Comparison of ENCODE assay signal across 19 cellular contexts in the genomic region with DNA sequence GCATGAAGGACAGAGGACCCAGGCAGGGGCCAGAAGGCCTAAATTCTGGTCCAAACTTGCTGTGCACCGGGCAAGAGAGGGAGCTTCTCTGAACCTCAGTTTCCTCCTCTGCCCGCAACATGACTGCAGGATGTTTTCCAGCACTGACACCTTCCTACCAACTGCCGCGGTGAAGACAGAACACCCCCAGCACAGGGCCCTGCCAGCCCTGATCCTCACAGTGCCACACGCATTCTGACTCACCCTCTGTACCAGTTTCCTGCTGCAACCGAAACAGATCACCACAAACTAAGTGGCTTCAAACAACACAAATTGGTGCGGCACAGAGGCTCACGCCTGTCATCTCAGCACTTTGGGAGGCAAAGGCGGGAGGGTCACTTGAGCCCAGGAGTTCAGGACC. TPM values are rescaled to one million over a fixed set of nuclear protein-coding genes. Genes with fewer than 3 reads are reported as not detected.
A peak's percentile ranks its signal among the peaks of the same experiment; 100 is the strongest.
DNase-seq lines count a peak whose midpoint lies in the region; ATAC-seq, FAIRE-seq and TF ChIP-seq lines count a peak whose summit lies in the region.
"Had no signal": no experiment of that assay in that cellular context is flagged by ENCODE, and none has a peak within 500 bp of the region (broad histone marks: within the 10 kb centered on the region; RNA-seq: fewer than 3 reads in every experiment).

No MANE protein-coding gene starts in this region.

- no peaks in the 10 kb centered on the region for H4K20me1 ChIP-seq in K562 (replicated peaks; ENCODE audit: control insufficient read depth, insufficient read depth, low read length)

- POLR2A ChIA-PET in K562 (lab: Yijun Ruan, JAX): interaction anchor here (0.6 to 0.9 kb wide), 2 partner anchors 20 to 284 kb away, joined by 3 read pairs; no protein-coding TSS in a partner anchor

- H3K36me3 Mint-ChIP-seq in activated naive CD4-positive, alpha-beta T cell treated with anti-CD3 and anti-CD28 coated beads, Interleukin-2, amount 10 ng/mL, durations not matched to agents 7 days and 5 days: peaks cover 37% of the 10 kb centered on the region
- peaks cover 74 to 90% of the 10 kb centered on the region in 2 donors for H3K36me3 Mint-ChIP-seq in stimulated activated naive B cell treated with anti-CD40 and anti-IgM and Interleukin-4, amounts not matched to agents 10 μg/mL and 1 μg/mL and 100 μg/mL, for 72 hours
- peaks cover 48% of the 10 kb centered on the region for H3K36me3 Mint-ChIP-seq in osteocyte (ENCODE audit: unreplicated experiment)

- H3K4me3 ChIP-seq in K562: no peak overlapping the region
- H3K4me3 ChIP-seq: psoas muscle, spleen, thoracic aorta had no signal

- H3K27ac ChIP-seq in K562 (ENCODE audit: extremely low read depth, low read depth, low read length): no peak overlapping the region
- H3K27ac ChIP-seq: HL-60, psoas muscle, spleen, thoracic aorta had no signal

- peaks cover 76% of the 10 kb centered on the region; the same call in 2 of the 3 replicates for H3K36me3 ChIP-seq in K562 (ENCODE audit: control insufficient read depth, insufficient read depth, low read length)

- TF ChIP-seq CTCF in K562 (IDR thresholded peaks at IDR 0.05 in 2 of 3, conservative IDR thresholded peaks at IDR 0.05 in 1 of 3; ENCODE audit: insufficient read depth in 2 of 3, low read depth in 1 of 3, low read length in 3 of 3) (no peak), osteocyte (IDR thresholded peaks at IDR 0.05) (no peak)

- TF ChIP-seq POLR2A in K562 (conservative IDR thresholded peaks at IDR 0.05): no peak

- ATAC-seq in K562: no peak
- ATAC-seq in stimulated activated naive B cell treated with anti-CD40 and anti-IgM and Interleukin-4, amounts not matched to agents 10 μg/mL and 1 μg/mL and 100 μg/mL, for 72 hours (replicated peaks): no peak
- ATAC-seq: left lobe of liver had no signal

- no TSS peak for BruUV-seq in K562 (replicated peaks; lab: Mats Ljungman, UMichigan)

- peaks cover 11% of the 10 kb centered on the region for H3K4me1 Mint-ChIP-seq in activated naive CD4-positive, alpha-beta T cell treated with anti-CD3 and anti-CD28 coated beads, Interleukin-2, amount 10 ng/mL, durations not matched to agents 7 days and 5 days
- peaks cover 27% of the 10 kb centered on the region in 2 donors for H3K4me1 Mint-ChIP-seq in stimulated activated naive B cell treated with anti-CD40 and anti-IgM and Interleukin-4, amounts not matched to agents 10 μg/mL and 1 μg/mL and 100 μg/mL, for 72 hours
- no peaks in the 10 kb centered on the region for H3K4me1 Mint-ChIP-seq in osteocyte (ENCODE audit: unreplicated experiment)
- H3K4me1 Mint-ChIP-seq: activated naive CD4-positive, alpha-beta T cell treated with anti-CD3 and anti-CD28 coated beads, Interleukin-2, amount 50 U/mL, for 24 hours; endodermal cell; neural crest cell had no signal

- H3K9ac ChIP-seq in K562 (ENCODE audit: insufficient read depth in 1 of 2, low read depth in 2 of 2, low read length in 2 of 2): no peak overlapping the region

- H3K4me2 ChIP-seq in K562 (ENCODE audit: insufficient read depth, low read length): no peak overlapping the region

- H3K79me2 ChIP-seq in K562 (ENCODE audit: control insufficient read depth, insufficient read depth, low read length): no peaks in the 10 kb centered on the region

- no peak overlapping the region for H2AFZ ChIP-seq in K562 (ENCODE audit: low read depth, low read length)

- peaks cover 0 to 5% of the 10 kb centered on the region in 2 experiments; a peak in 1 of 5 replicates for H3K4me1 ChIP-seq in K562 (replicated peaks in 1 of 2; ENCODE audit: control insufficient read depth in 2 of 2, insufficient read depth in 2 of 2, low read length in 2 of 2)
- H3K4me1 ChIP-seq: psoas muscle had no signal

- TF ChIP-seq EP300 in K562 (IDR thresholded peaks at IDR 0.05; ENCODE audit: low read length): no peak

- H3K9me3 ChIP-seq in K562 (replicated peaks; ENCODE audit: control insufficient read depth, insufficient read depth, low read depth, low read length): 0 out of 2 replicates have a peak, but pooled peaks cover 2% of the 10 kb centered on the region
- H3K9me3 ChIP-seq: psoas muscle, spleen, thoracic aorta had no signal

- FAIRE-seq in K562 (lab: Jason Lieb, UNC): no peak

- in situ Hi-C loops in K562 (cut with MboI): no loop called here

- CTCF ChIA-PET in activated naive CD4-positive, alpha-beta T cell treated with anti-CD3 and anti-CD28 coated beads, Interleukin-2, amount 10 ng/mL, durations not matched to agents 7 days and 5 days (lab: Charles Lee): no interaction called here
- CTCF ChIA-PET in K562 (lab: Yijun Ruan, JAX; ENCODE audit: low intra/inter-chr PET ratio): no interaction called here

- 96% methylated on average over 9 of the region's 9 CpGs for WGBS in K562 (ENCODE audit: insufficient coverage, low coverage, missing lambda C conversion rate)

- no peaks in the 10 kb centered on the region for H3K9me3 Mint-ChIP-seq in activated naive CD4-positive, alpha-beta T cell treated with anti-CD3 and anti-CD28 coated beads, Interleukin-2, amount 10 ng/mL, durations not matched to agents 7 days and 5 days
- no peaks in the 10 kb centered on the region for H3K9me3 Mint-ChIP-seq in stimulated activated naive B cell treated with anti-CD40 and anti-IgM and Interleukin-4, amounts not matched to agents 10 μg/mL and 1 μg/mL and 100 μg/mL, for 72 hours
- H3K9me3 Mint-ChIP-seq in osteocyte (ENCODE audit: unreplicated experiment): no peaks in the 10 kb centered on the region
- H3K9me3 Mint-ChIP-seq: activated naive CD4-positive, alpha-beta T cell treated with anti-CD3 and anti-CD28 coated beads, Interleukin-2, amount 50 U/mL, for 24 hours; CD4-positive, alpha-beta T cell; endodermal cell; neural crest cell had no signal

- peak; percentile 28 for DNase-seq in activated naive CD4-positive, alpha-beta T cell treated with anti-CD3 and anti-CD28 coated beads, Interleukin-2, amount 10 ng/mL, durations not matched to agents 7 days and 5 days
- DNase-seq in activated naive CD4-positive, alpha-beta T cell (lab: John Stamatoyannopoulos, UW): no peak
- DNase-seq in MV-4-11 (lab: John Stamatoyannopoulos, UW) (peak; percentile 56), K562 (ENCODE audit: extremely low read depth in 1 of 4, low spot score in 3 of 4) (no peak), osteocyte (ENCODE audit: extremely low spot score, unreplicated experiment) (no peak), islet precursor cell (no peak), GF-D8 (lab: John Stamatoyannopoulos, UW) (no peak)
- DNase-seq in stimulated activated naive B cell treated with anti-CD40 and anti-IgM and Interleukin-4, amounts not matched to agents 10 μg/mL and 1 μg/mL and 100 μg/mL, for 72 hours: no peak
- DNase-seq: CD4-positive, alpha-beta T cell; endodermal cell; IMR-90; NCI-H1092; spleen had no signal

- no peaks in the 10 kb centered on the region for H3K27me3 Mint-ChIP-seq in activated naive CD4-positive, alpha-beta T cell treated with anti-CD3 and anti-CD28 coated beads, Interleukin-2, amount 10 ng/mL, durations not matched to agents 7 days and 5 days
- no peaks in the 10 kb centered on the region for H3K27me3 Mint-ChIP-seq in stimulated activated naive B cell treated with anti-CD40 and anti-IgM and Interleukin-4, amounts not matched to agents 10 μg/mL and 1 μg/mL and 100 μg/mL, for 72 hours
- no peaks in the 10 kb centered on the region for H3K27me3 Mint-ChIP-seq in osteocyte (ENCODE audit: unreplicated experiment)
- H3K27me3 Mint-ChIP-seq: activated naive CD4-positive, alpha-beta T cell treated with anti-CD3 and anti-CD28 coated beads, Interleukin-2, amount 50 U/mL, for 24 hours; CD4-positive, alpha-beta T cell had no signal

- H3K27me3 ChIP-seq in K562 (ENCODE audit: control insufficient read depth in 2 of 2, insufficient read depth in 2 of 2, low read length in 2 of 2): no peaks in the 10 kb centered on the region
- H3K27me3 ChIP-seq: spleen had no signal

- peak overlapping the region; percentile 55 for H3K27ac Mint-ChIP-seq in activated naive CD4-positive, alpha-beta T cell treated with anti-CD3 and anti-CD28 coated beads, Interleukin-2, amount 10 ng/mL, durations not matched to agents 7 days and 5 days
- H3K27ac Mint-ChIP-seq in stimulated activated naive B cell treated with anti-CD40 and anti-IgM and Interleukin-4, amounts not matched to agents 10 μg/mL and 1 μg/mL and 100 μg/mL, for 72 hours: peak overlapping the region; percentile 65
- H3K27ac Mint-ChIP-seq in osteocyte (ENCODE audit: unreplicated experiment): no peak overlapping the region
- H3K27ac Mint-ChIP-seq: activated naive CD4-positive, alpha-beta T cell treated with anti-CD3 and anti-CD28 coated beads, Interleukin-2, amount 50 U/mL, for 24 hours; CD4-positive, alpha-beta T cell; endodermal cell had no signal

- intact Hi-C loops in K562 (cut with micrococcal nuclease): no loop called here

- no peak overlapping the region for H3K4me3 Mint-ChIP-seq in activated naive CD4-positive, alpha-beta T cell treated with anti-CD3 and anti-CD28 coated beads, Interleukin-2, amount 10 ng/mL, durations not matched to agents 7 days and 5 days
- H3K4me3 Mint-ChIP-seq in stimulated activated naive B cell treated with anti-CD40 and anti-IgM and Interleukin-4, amounts not matched to agents 10 μg/mL and 1 μg/mL and 100 μg/mL, for 72 hours: no peak overlapping the region
- no peak overlapping the region for H3K4me3 Mint-ChIP-seq in osteocyte (ENCODE audit: unreplicated experiment)
- H3K4me3 Mint-ChIP-seq: activated naive CD4-positive, alpha-beta T cell treated with anti-CD3 and anti-CD28 coated beads, Interleukin-2, amount 50 U/mL, for 24 hours; CD4-positive, alpha-beta T cell; endodermal cell; neural crest cell had no signal

- TF ChIP-seq RAD21 in K562 (CRISPR knock-in tag; conservative IDR thresholded peaks at IDR 0.05 in 1 of 2, IDR thresholded peaks at IDR 0.05 in 1 of 2): no peak

- no peaks in the 10 kb centered on the region for H3K9me1 ChIP-seq in K562 (ENCODE audit: control insufficient read depth, insufficient read depth, low read length)

RNA-seq across cellular contexts. Expression of a gene that starts 18.1 kb away (rescaled TPM):
- total RNA-seq in K562 (2011; cell fraction: chromatin; rRNA removed; ENCODE audit: low replicate concordance): 159 and 265 TPM in 2 replicates
- total RNA-seq in K562 (2011; cell fraction: nucleolus; rRNA removed): 94.7 and 113 TPM in 2 replicates
- total RNA-seq in K562 (2011; cell fraction: nucleoplasm; rRNA removed): 88.9 and 95.8 TPM in 2 replicates
- 89.7 and 103 TPM in 2 replicates for total RNA-seq in K562 (2014; rRNA removed)
- 6.8 and 12.3 TPM in 2 replicates for total RNA-seq in K562 (2014; rRNA removed; fragmentation: Illumina TruSeq; extraction: Trizol)
- total RNA-seq in K562 (2015; rRNA removed; fragmentation: Illumina TruSeq; extraction: Trizol): 32.6 TPM in 2 replicates
- 67.4 and 75.3 TPM in 2 replicates for total RNA-seq in K562 (2021)
- 18.0 and 23.3 TPM in 2 replicates for polyA plus RNA-seq in K562 (2011; rRNA removed)
- polyA plus RNA-seq in K562 (2011; cell fraction: cytosol; rRNA removed): 31.4 and 103 TPM in 2 replicates
- polyA plus RNA-seq in K562 (2011; cell fraction: nucleus; rRNA removed): 23.7 and 53.1 TPM in 2 replicates
- polyA plus RNA-seq in K562 (2012): 50.7 and 89.9 TPM in 2 replicates
- 11.4 and 16.7 TPM in 2 replicates for polyA plus RNA-seq in K562 (2014; fragmentation: Illumina TruSeq; extraction: Trizol)
- polyA plus RNA-seq in K562 (2014; fragmentation: Nextera tagmentation; extraction: Ambion mirVana): 1 to 10 TPM; 1.7 to 5.0 TPM
- polyA plus RNA-seq in K562 (2014; rRNA removed): 53.5 and 65.3 TPM in 2 replicates
- polyA minus RNA-seq in K562 (2011; rRNA and poly(A)+ RNA removed): 14.5 and 17.9 TPM in 2 replicates
- polyA minus RNA-seq in K562 (2011; cell fraction: cytosol; rRNA and poly(A)+ RNA removed): 34.4 and 62.5 TPM in 2 replicates
- polyA minus RNA-seq in K562 (2011; cell fraction: nucleus; rRNA and poly(A)+ RNA removed): 21.5 and 31.9 TPM in 2 replicates
- 30.2 and 32.7 TPM in 2 replicates for total RNA-seq in osteocyte

RNA-seq across cellular contexts. Expression of a gene that starts 27.4 kb away (rescaled TPM):
- total RNA-seq in K562 (2011; cell fraction: chromatin; rRNA removed; ENCODE audit: low replicate concordance): 24.0 and 38.8 TPM in 2 replicates
- 23.0 and 36.2 TPM in 2 replicates for total RNA-seq in K562 (2011; cell fraction: nucleolus; rRNA removed)
- 26.9 and 28.0 TPM in 2 replicates for total RNA-seq in K562 (2011; cell fraction: nucleoplasm; rRNA removed)
- total RNA-seq in K562 (2014; rRNA removed): 48.3 and 50.5 TPM in 2 replicates
- 41.7 and 43.9 TPM in 2 replicates for total RNA-seq in K562 (2014; rRNA removed; fragmentation: Illumina TruSeq; extraction: Trizol)
- 45.9 and 50.7 TPM in 2 replicates for total RNA-seq in K562 (2015; rRNA removed; fragmentation: Illumina TruSeq; extraction: Trizol)
- 47.9 and 50.2 TPM in 2 replicates for total RNA-seq in K562 (2021)
- polyA plus RNA-seq in K562 (2011; rRNA removed): 29.3 and 32.4 TPM in 2 replicates
- polyA plus RNA-seq in K562 (2011; cell fraction: cytosol; rRNA removed): 19.7 and 23.9 TPM in 2 replicates
- polyA plus RNA-seq in K562 (2011; cell fraction: nucleus; rRNA removed): 10.7 and 12.6 TPM in 2 replicates
- polyA plus RNA-seq in K562 (2012): 34.0 and 47.0 TPM in 2 replicates
- 54.5 and 62.0 TPM in 2 replicates for polyA plus RNA-seq in K562 (2014; fragmentation: Illumina TruSeq; extraction: Trizol)
- polyA plus RNA-seq in K562 (2014; fragmentation: Nextera tagmentation; extraction: Ambion mirVana): 100 to 1,000 TPM in 1 of 2 experiments, 10 to 100 TPM in 1; 70.4 to 116 TPM
- polyA plus RNA-seq in K562 (2014; rRNA removed): 44.1 and 50.2 TPM in 2 replicates
- 20.5 and 21.4 TPM in 2 replicates for polyA minus RNA-seq in K562 (2011; rRNA and poly(A)+ RNA removed)
- polyA minus RNA-seq in K562 (2011; cell fraction: cytosol; rRNA and poly(A)+ RNA removed): 13.3 and 21.0 TPM in 2 replicates
- polyA minus RNA-seq in K562 (2011; cell fraction: nucleus; rRNA and poly(A)+ RNA removed): 9.2 and 13.9 TPM in 2 replicates
- 18.9 and 21.6 TPM in 2 replicates for total RNA-seq in osteocyte

RNA-seq across cellular contexts. Expression of a gene that starts 27.4 kb away (rescaled TPM):
- 6.3 and 17.2 TPM in 2 replicates for total RNA-seq in K562 (2011; cell fraction: chromatin; rRNA removed; ENCODE audit: low replicate concordance)
- total RNA-seq in K562 (2011; cell fraction: nucleolus; rRNA removed): 20.5 and 20.8 TPM in 2 replicates
- 16.0 and 16.9 TPM in 2 replicates for total RNA-seq in K562 (2011; cell fraction: nucleoplasm; rRNA removed)
- total RNA-seq in K562 (2014; rRNA removed) (73.3 and 79.6 TPM in 2 replicates), K562 (2014; rRNA removed; fragmentation: Illumina TruSeq; extraction: Trizol) (12.7 and 25.8 TPM in 2 replicates), K562 (2015; rRNA removed; fragmentation: Illumina TruSeq; extraction: Trizol) (45.8 and 48.5 TPM in 2 replicates), K562 (2021) (39.3 and 44.8 TPM in 2 replicates), osteocyte (12.8 and 14.8 TPM in 2 replicates)
- polyA plus RNA-seq in K562 (2011; rRNA removed) (26.0 and 32.1 TPM in 2 replicates), K562 (2014; fragmentation: Illumina TruSeq; extraction: Trizol) (29.6 and 41.1 TPM in 2 replicates), K562 (2014; fragmentation: Nextera tagmentation; extraction: Ambion mirVana) (10 to 100 TPM in 1 of 2 experiments, 1 to 10 TPM in 1; 5.3 to 16.2 TPM), K562 (2014; rRNA removed) (63.1 and 64.4 TPM in 2 replicates)
- polyA plus RNA-seq in K562 (2011; cell fraction: cytosol; rRNA removed): 42.4 and 49.5 TPM in 2 replicates
- 35.5 and 42.6 TPM in 2 replicates for polyA plus RNA-seq in K562 (2011; cell fraction: nucleus; rRNA removed)
- polyA plus RNA-seq in K562 (2012): 74.2 and 74.5 TPM in 2 replicates
- polyA minus RNA-seq in K562 (2011; rRNA and poly(A)+ RNA removed): 10.8 and 13.0 TPM in 2 replicates
- 15.0 and 18.8 TPM in 2 replicates for polyA minus RNA-seq in K562 (2011; cell fraction: cytosol; rRNA and poly(A)+ RNA removed)
- polyA minus RNA-seq in K562 (2011; cell fraction: nucleus; rRNA and poly(A)+ RNA removed): 6.9 and 7.9 TPM in 2 replicates

Comparison
In these comparisons a context has a peak if more than half of its experiments do, and no peak if none do; other contexts are left out.
1. DNase-seq: peak in activated naive CD4-positive, alpha-beta T cell treated with anti-CD3 and anti-CD28 coated beads, Interleukin-2, amount 10 ng/mL, durations not matched to agents 7 days and 5 days (single experiment) and MV-4-11 (single experiment); none in activated naive CD4-positive, alpha-beta T cell (0 of 4), K562 (0 of 4), stimulated activated naive B cell treated with anti-CD40 and anti-IgM and Interleukin-4, amounts not matched to agents 10 μg/mL and 1 μg/mL and 100 μg/mL, for 72 hours (single experiment), osteocyte (single experiment), islet precursor cell (single experiment) and GF-D8 (single experiment).